ENCODE assay signal across 16 cellular contexts in the genomic region with DNA sequence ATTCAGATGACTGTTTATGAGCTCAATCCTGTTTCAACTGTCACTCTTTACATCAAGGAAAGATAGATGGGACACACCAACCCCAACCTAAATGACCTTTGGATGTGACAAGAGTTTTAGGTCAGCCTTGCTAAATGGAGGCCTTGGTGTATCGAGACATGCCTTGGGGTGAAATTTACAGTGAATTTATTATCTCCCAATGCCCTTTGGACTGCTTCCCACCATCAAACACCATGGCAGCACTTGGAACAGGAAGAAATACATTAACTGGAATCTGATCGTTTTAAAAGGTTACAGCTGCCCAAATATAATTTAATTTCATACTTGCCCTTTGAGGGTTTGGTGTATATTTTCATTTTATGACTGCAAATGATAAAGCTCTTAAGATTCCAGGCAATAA.
DNase-seq lines count a peak whose midpoint lies in the region; ATAC-seq and TF ChIP-seq lines count a peak whose summit lies in the region.
"Had no signal": no experiment of that assay in that cellular context is flagged by ENCODE, and none has a peak within 500 bp of the region (broad histone marks: within the 10 kb centered on the region; RNA-seq: fewer than 3 reads in every experiment).

No MANE protein-coding gene starts in this region.

- intact Hi-C loops in activated T-helper 2 cell treated with anti-CD3 and anti-CD28 coated beads, Interferon-gamma antibody, Interleukin-2, Interleukin-4, amounts not matched to agents 10 μg/mL and 5 μg/mL and 100 μg/mL, durations not matched to agents 14 hours and 24 hours and 36 hours (cut with micrococcal nuclease), result no loop called here

- H3K36me3 Mint-ChIP-seq in nephron progenitor cell (ENCODE audit: low read depth), result no peaks in the 10 kb centered on the region
- no peaks in the 10 kb centered on the region for H3K36me3 Mint-ChIP-seq in activated T-helper 2 cell treated with anti-CD3 and anti-CD28 coated beads, Interferon-gamma antibody, Interleukin-2, Interleukin-4, amounts not matched to agents 10 μg/mL and 5 μg/mL and 100 μg/mL, durations not matched to agents 14 hours and 24 hours and 36 hours (ENCODE audit: low read depth)

- H3K27ac Mint-ChIP-seq in nephron progenitor cell, result peak overlapping the region; percentile 75
- H3K27ac Mint-ChIP-seq in activated T-helper 2 cell treated with anti-CD3 and anti-CD28 coated beads, Interferon-gamma antibody, Interleukin-2, Interleukin-4, amounts not matched to agents 10 μg/mL and 5 μg/mL and 100 μg/mL, durations not matched to agents 14 hours and 24 hours and 36 hours, result no peak overlapping the region

- H3K4me1 Mint-ChIP-seq in nephron progenitor cell, result peaks cover 18% of the 10 kb centered on the region
- H3K4me1 Mint-ChIP-seq in activated T-helper 2 cell treated with anti-CD3 and anti-CD28 coated beads, Interferon-gamma antibody, Interleukin-2, Interleukin-4, amounts not matched to agents 10 μg/mL and 5 μg/mL and 100 μg/mL, durations not matched to agents 14 hours and 24 hours and 36 hours (ENCODE audit: low read depth), result no peaks in the 10 kb centered on the region

- H3K4me3 Mint-ChIP-seq in nephron progenitor cell, result no peak overlapping the region
- H3K4me3 Mint-ChIP-seq in activated T-helper 2 cell treated with anti-CD3 and anti-CD28 coated beads, Interferon-gamma antibody, Interleukin-2, Interleukin-4, amounts not matched to agents 10 μg/mL and 5 μg/mL and 100 μg/mL, durations not matched to agents 14 hours and 24 hours and 36 hours (ENCODE audit: low read depth), result no peak overlapping the region

- DNase-seq in NCI-H1417 (lab: John Stamatoyannopoulos, UW) (peak in 2 of 3 experiments; percentile 3 to 56), NCI-H1417 treated with DMSO at 0.1 percent for 48 hours (lab: John Stamatoyannopoulos, UW) (no peak), NCI-H146 treated with DMSO at 0.1 percent for 48 hours (lab: John Stamatoyannopoulos, UW; ENCODE audit: unreplicated experiment) (peak; percentile 93), SHP77 treated with DMSO at 0.1 percent for 48 hours (lab: John Stamatoyannopoulos, UW) (peak; percentile 44), nephron progenitor cell (peak; percentile 5)
- DNase-seq in activated T-helper 2 cell treated with anti-CD3 and anti-CD28 coated beads, Interferon-gamma antibody, Interleukin-2, Interleukin-4, amounts not matched to agents 10 μg/mL and 5 μg/mL and 100 μg/mL, durations not matched to agents 14 hours and 24 hours and 36 hours (ENCODE audit: low spot score), result no peak
- DNase-seq: 8988T, C1 segment of cervical spinal cord, HCEC 1CT, KBM-7, NCI-H2107, NCI-H446, RPMI8226, T-helper 1 cell had no signal

- no peak for TF ChIP-seq CTCF in nephron progenitor cell (IDR thresholded peaks at IDR 0.05)

- H3K27me3 Mint-ChIP-seq in nephron progenitor cell (ENCODE audit: low read depth, poor library complexity), result no peaks in the 10 kb centered on the region
- no peaks in the 10 kb centered on the region for H3K27me3 Mint-ChIP-seq in activated T-helper 2 cell treated with anti-CD3 and anti-CD28 coated beads, Interferon-gamma antibody, Interleukin-2, Interleukin-4, amounts not matched to agents 10 μg/mL and 5 μg/mL and 100 μg/mL, durations not matched to agents 14 hours and 24 hours and 36 hours (ENCODE audit: low read depth)

- ATAC-seq in HG03439 (IDR thresholded peaks at IDR 0.05; ENCODE audit: unreplicated experiment) (no peak), HG03025 (IDR thresholded peaks at IDR 0.05; ENCODE audit: low FRiP score, unreplicated experiment) (no peak)

- no peaks in the 10 kb centered on the region for H3K9me3 Mint-ChIP-seq in nephron progenitor cell
- H3K9me3 Mint-ChIP-seq in activated T-helper 2 cell treated with anti-CD3 and anti-CD28 coated beads, Interferon-gamma antibody, Interleukin-2, Interleukin-4, amounts not matched to agents 10 μg/mL and 5 μg/mL and 100 μg/mL, durations not matched to agents 14 hours and 24 hours and 36 hours, result peaks cover 17% of the 10 kb centered on the region

Comparison
In these comparisons a context has a peak if more than half of its experiments do, and no peak if none do; other contexts are left out.
1. DNase-seq: peak in NCI-H1417 (2 of 3), NCI-H146 treated with DMSO at 0.1 percent for 48 hours (single experiment), SHP77 treated with DMSO at 0.1 percent for 48 hours (single experiment) and nephron progenitor cell (single experiment); none in NCI-H1417 treated with DMSO at 0.1 percent for 48 hours (single experiment) and activated T-helper 2 cell treated with anti-CD3 and anti-CD28 coated beads, Interferon-gamma antibody, Interleukin-2, Interleukin-4, amounts not matched to agents 10 μg/mL and 5 μg/mL and 100 μg/mL, durations not matched to agents 14 hours and 24 hours and 36 hours (single experiment).